16 cellular contexts compared by ENCODE assay signal in the genomic region with DNA sequence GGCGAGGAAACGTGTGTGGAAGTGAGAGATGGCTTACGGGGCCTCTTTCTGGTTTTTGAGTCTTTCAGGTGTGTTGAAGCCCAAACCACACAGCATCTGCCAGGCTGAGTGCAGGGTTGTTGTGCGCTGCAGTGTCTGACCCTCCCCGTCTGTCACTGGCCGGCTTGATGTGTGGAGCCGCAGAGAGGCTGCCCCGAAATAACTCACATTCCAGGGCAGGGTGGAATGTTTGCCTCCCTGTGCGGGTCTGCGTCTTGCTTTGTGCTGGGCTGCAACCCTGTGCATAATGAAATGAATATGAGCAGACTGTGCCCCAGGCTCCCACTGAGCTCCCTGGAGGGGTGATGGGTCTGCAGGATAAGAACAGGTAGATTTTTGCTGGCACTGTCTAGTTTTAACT. TPM values are rescaled to one million over a fixed set of nuclear protein-coding genes. Genes with fewer than 3 reads are reported as not detected.
DNase-seq lines count a peak whose midpoint lies in the region; ATAC-seq and TF ChIP-seq lines count a peak whose summit lies in the region.
"Had no signal": no experiment of that assay in that cellular context is flagged by ENCODE, and none has a peak within 500 bp of the region (broad histone marks: within the 10 kb centered on the region; RNA-seq: fewer than 3 reads in every experiment).

No MANE protein-coding gene starts in this region.

- H3K27ac Mint-ChIP-seq in type B pancreatic cell: peak overlapping the region; percentile 20

- H3K27me3 Mint-ChIP-seq in type B pancreatic cell: peaks cover 40% of the 10 kb centered on the region

- H3K4me1 ChIP-seq in SJSA1 (replicated peaks): peaks cover 42% of the 10 kb centered on the region
- H3K4me1 ChIP-seq: breast epithelium, Peyer's patch had no signal

- no peak for TF ChIP-seq CTCF in type B pancreatic cell (conservative IDR thresholded peaks at IDR 0.05)

- H3K4me1 Mint-ChIP-seq in type B pancreatic cell (ENCODE audit: unreplicated experiment): peaks cover 24% of the 10 kb centered on the region

- H3K9me3 Mint-ChIP-seq in type B pancreatic cell: no peaks in the 10 kb centered on the region

- ATAC-seq in Right ventricle myocardium inferior: peak; percentile 39
- ATAC-seq in left ventricle myocardium superior: no peak
- ATAC-seq in HG02642 (IDR thresholded peaks at IDR 0.05; ENCODE audit: poor library complexity, unreplicated experiment): no peak
- ATAC-seq: esophagus mucosa had no signal

- H3K9me3 ChIP-seq in SJSA1 (replicated peaks): no peaks in the 10 kb centered on the region; the same call in 1 of the 2 replicates
- H3K9me3 ChIP-seq: breast epithelium, ovary, Peyer's patch had no signal

- peaks cover 4% of the 10 kb centered on the region for H3K36me3 Mint-ChIP-seq in type B pancreatic cell

- H3K4me3 Mint-ChIP-seq in type B pancreatic cell: peak overlapping the region; percentile 74

- peak overlapping the region; percentile 68 for H3K27ac ChIP-seq in SJSA1
- H3K27ac ChIP-seq: breast epithelium, ovary, Peyer's patch, VCaP had no signal

- H3K27me3 ChIP-seq in SJSA1 (replicated peaks): peaks cover 4% of the 10 kb centered on the region; the same call in 1 of the 2 replicates
- H3K27me3 ChIP-seq: breast epithelium, ovary, Peyer's patch had no signal

- H3K36me3 ChIP-seq in SJSA1: no peaks in the 10 kb centered on the region
- H3K36me3 ChIP-seq: breast epithelium, ovary, Peyer's patch had no signal

- no peak overlapping the region for H3K4me3 ChIP-seq in SJSA1
- H3K4me3 ChIP-seq: breast epithelium, ovary, Peyer's patch had no signal

- intact Hi-C loops in Right ventricle myocardium inferior (cut with DNase I) (no loop called here), left ventricle myocardium superior (cut with micrococcal nuclease) (no loop called here)

- DNase-seq in Right ventricle myocardium inferior (ENCODE audit: missing footprints) (no peak), left ventricle myocardium superior (no peak), SJSA1 (ENCODE audit: low read depth in 1 of 2, low spot score in 2 of 2) (peak; percentile 79 to 85), iPS-NIHi11 (ENCODE audit: low spot score) (peak; percentile 86), type B pancreatic cell (ENCODE audit: extremely low spot score, unreplicated experiment) (peak; percentile 70), SKM-1 (lab: John Stamatoyannopoulos, UW; ENCODE audit: unreplicated experiment) (no peak)
- no peak for DNase-seq in stimulated activated CD4-positive, alpha-beta T cell treated with anti-CD3 and anti-CD28 coated beads, Interleukin-12 subunit alpha, Interleukin-12 subunit beta, amount 100 ng/mL, for 4 hours
- DNase-seq: DND-41, KBM-7, NCI-H2081 treated with DMSO at 0.1 percent for 48 hours, ovary, Peyer's patch had no signal

RNA-seq across cellular contexts. Expression of a gene that starts 9.9 kb away (rescaled TPM):
- total RNA-seq in Right ventricle myocardium inferior (not detected), left ventricle myocardium superior (not detected), type B pancreatic cell (ENCODE audit: low replicate concordance) (32.8 and 46.6 TPM in 2 replicates)
- total RNA-seq in SJSA1 (2014; rRNA removed; shearing (Covaris generic)): 0.03 and 0.34 TPM in 2 replicates

Comparison
In these comparisons a context has a peak if more than half of its experiments do, and no peak if none do; other contexts are left out.
1. DNase-seq: peak in SJSA1 (2 of 2), iPS-NIHi11 (single experiment) and type B pancreatic cell (single experiment); none in Right ventricle myocardium inferior (single experiment), left ventricle myocardium superior (single experiment), SKM-1 (single experiment) and stimulated activated CD4-positive, alpha-beta T cell treated with anti-CD3 and anti-CD28 coated beads, Interleukin-12 subunit alpha, Interleukin-12 subunit beta, amount 100 ng/mL, for 4 hours (single experiment).
2. RNA of a gene that starts 9.9 kb away (total RNA-seq): 32.8 to 46.6 TPM in type B pancreatic cell; 0.03 to 0.34 TPM in SJSA1, not detected in Right ventricle myocardium inferior (single experiment) and not detected in left ventricle myocardium superior (single experiment); every median in the first group is over 10 times any median in the second.